8 cellular contexts compared by ENCODE assay signal in genomic region chr18:79680100-79680879, GRCh38. TPM values are rescaled to one million over a fixed set of nuclear protein-coding genes. Genes with fewer than 3 reads are reported as not detected.
DNase-seq lines count a peak whose midpoint lies in the region; ATAC-seq, FAIRE-seq and TF ChIP-seq lines count a peak whose summit lies in the region.

No MANE protein-coding gene starts in this region.

- H3K9me3 ChIP-seq in lung (ENCODE audit: control insufficient read depth in 2 of 2, insufficient read depth in 1 of 2, low read length in 1 of 2): no peaks in the 10 kb centered on the region

- H3K4me1 ChIP-seq in lung (ENCODE audit: control insufficient read depth in 2 of 2, insufficient read depth in 2 of 2, low read length in 2 of 2): peaks cover 12 to 22% of the 10 kb centered on the region in 2 donors

- peak overlapping the region; percentile 94 for H3K4me3 ChIP-seq in lung

- peaks cover 0 to 4% (median 0%) of the 10 kb centered on the region in 3 donors for H3K9me3 Mint-ChIP-seq in T-cell
- H3K9me3 Mint-ChIP-seq in central memory CD8-positive, alpha-beta T cell: no peaks in the 10 kb centered on the region
- no peaks in the 10 kb centered on the region for H3K9me3 Mint-ChIP-seq in stimulated activated naive CD8-positive, alpha-beta T cell treated with anti-CD3 and anti-CD28 coated beads, Interleukin-15, amount 100 ng/mL, for 72 hours

- no peak for ATAC-seq in T-cell (replicated peaks in 1 of 4)
- ATAC-seq in central memory CD8-positive, alpha-beta T cell (replicated peaks; ENCODE audit: extremely low read depth, poor library complexity, severe bottlenecking): no peak
- no peak for ATAC-seq in lung (ENCODE audit: insufficient read depth, low FRiP score)
- ATAC-seq in stimulated activated naive CD8-positive, alpha-beta T cell treated with anti-CD3 and anti-CD28 coated beads, Interleukin-15, amount 100 ng/mL, for 72 hours: peak; percentile 0

- no peaks in the 10 kb centered on the region for H3K27me3 Mint-ChIP-seq in T-cell
- no peaks in the 10 kb centered on the region for H3K27me3 Mint-ChIP-seq in central memory CD8-positive, alpha-beta T cell
- no peaks in the 10 kb centered on the region for H3K27me3 Mint-ChIP-seq in stimulated activated naive CD8-positive, alpha-beta T cell treated with anti-CD3 and anti-CD28 coated beads, Interleukin-15, amount 100 ng/mL, for 72 hours

- peak overlapping the region; percentile 75 to 86 for H3K27ac Mint-ChIP-seq in T-cell
- peak overlapping the region; percentile 97 for H3K27ac Mint-ChIP-seq in central memory CD8-positive, alpha-beta T cell (ENCODE audit: low read depth)
- peak overlapping the region; percentile 80 to 82 for H3K27ac Mint-ChIP-seq in stimulated activated naive CD8-positive, alpha-beta T cell treated with anti-CD3 and anti-CD28 coated beads, Interleukin-15, amount 100 ng/mL, for 72 hours

- 2 to 3% methylated on average over 53 to 54 of the region's 54 CpGs for WGBS in lung, 2 donors

- peak overlapping the region; percentile 85 to 93 (median 85) for H3K4me3 Mint-ChIP-seq in T-cell
- H3K4me3 Mint-ChIP-seq in central memory CD8-positive, alpha-beta T cell: peak overlapping the region; percentile 98
- H3K4me3 Mint-ChIP-seq in stimulated activated naive CD8-positive, alpha-beta T cell treated with anti-CD3 and anti-CD28 coated beads, Interleukin-15, amount 100 ng/mL, for 72 hours: peak overlapping the region; percentile 83 to 93

- H3K36me3 ChIP-seq in lung (ENCODE audit: control insufficient read depth in 2 of 2, insufficient read depth in 2 of 2, low read length in 2 of 2): no peaks in the 10 kb centered on the region

- H3K4me1 Mint-ChIP-seq in T-cell: peaks cover 63 to 74% (median 74%) of the 10 kb centered on the region in 3 donors
- peaks cover 59% of the 10 kb centered on the region for H3K4me1 Mint-ChIP-seq in central memory CD8-positive, alpha-beta T cell
- H3K4me1 Mint-ChIP-seq in stimulated activated naive CD8-positive, alpha-beta T cell treated with anti-CD3 and anti-CD28 coated beads, Interleukin-15, amount 100 ng/mL, for 72 hours: peaks cover 67% of the 10 kb centered on the region

- FAIRE-seq in GM19239 (lab: Jason Lieb, UNC): peak; percentile 80

- DNase-seq in AML-193 (lab: John Stamatoyannopoulos, UW) (peak; percentile 33 to 38), GM19239 (ENCODE audit: insufficient read length, low spot score) (no peak), HT-29 (ENCODE audit: low spot score) (peak; percentile 34), T-cell (peak in 26 of 34 experiments; percentile 19 to 64 (median 38)), lung (ENCODE audit: low spot score) (no peak), amygdala (lab: John Stamatoyannopoulos, UW) (no peak)
- DNase-seq in central memory CD8-positive, alpha-beta T cell (ENCODE audit: low spot score in 2 of 2): peak; percentile 38 to 44
- DNase-seq in stimulated activated naive CD8-positive, alpha-beta T cell treated with anti-CD3 and anti-CD28 coated beads, Interleukin-15, amount 100 ng/mL, for 72 hours: peak; percentile 51 to 53

- H3K36me3 Mint-ChIP-seq in T-cell: peaks cover 8% of the 10 kb centered on the region
- peaks cover 34% of the 10 kb centered on the region for H3K36me3 Mint-ChIP-seq in central memory CD8-positive, alpha-beta T cell (ENCODE audit: insufficient read depth)

- TF ChIP-seq CTCF in lung (IDR thresholded peaks at IDR 0.05; ENCODE audit: control extremely low read depth, extremely low read depth): no peak

- no peaks in the 10 kb centered on the region for H3K27me3 ChIP-seq in lung (ENCODE audit: control insufficient read depth, insufficient read depth)

- CTCF ChIA-PET in T-cell (lab: Charles Lee): interaction anchor here in 1 of 2 donors (0.6 kb wide), 1 partner anchor 209 kb away, joined by 3 read pairs; no protein-coding TSS in a partner anchor

- POLR2A ChIA-PET in T-cell (lab: Charles Lee): interaction anchor here in 1 of 2 donors (1.4 kb wide), 1 partner anchor 15 kb away, joined by 3 read pairs; no protein-coding TSS in a partner anchor

- peak overlapping the region; percentile 93 to 99 for H3K27ac ChIP-seq in lung (ENCODE audit: low read depth in 1 of 2, low read length in 1 of 2)

RNA-seq across cellular contexts. Expression of gene CTDP1, which starts 0.7 kb away (rescaled TPM):
- total RNA-seq in HT-29 (2014; rRNA removed; shearing (Covaris generic)): 28.9 and 30.9 TPM in 2 replicates
- total RNA-seq in T-cell (10 to 100 TPM; 46.3 to 78.0 (median 49.4) TPM), lung (10 to 100 TPM; 21.4 to 30.5 TPM)
- 10 to 100 TPM; 18.8 to 22.0 TPM for polyA plus RNA-seq in lung

Comparison
In these comparisons a context has a peak if more than half of its experiments do, and no peak if none do; other contexts are left out.
1. DNase-seq: peak in AML-193 (2 of 2), HT-29 (single experiment), T-cell (26 of 34), central memory CD8-positive, alpha-beta T cell (2 of 2) and stimulated activated naive CD8-positive, alpha-beta T cell treated with anti-CD3 and anti-CD28 coated beads, Interleukin-15, amount 100 ng/mL, for 72 hours (2 of 2); none in GM19239 (single experiment), lung (single experiment) and amygdala (0 of 56).
2. Peak in every context shown above with its lines, with median percentiles within 50 percentile points of each other: H3K27ac Mint-ChIP-seq and H3K4me3 Mint-ChIP-seq.